23 cellular contexts compared by ENCODE assay signal in the genomic region with DNA sequence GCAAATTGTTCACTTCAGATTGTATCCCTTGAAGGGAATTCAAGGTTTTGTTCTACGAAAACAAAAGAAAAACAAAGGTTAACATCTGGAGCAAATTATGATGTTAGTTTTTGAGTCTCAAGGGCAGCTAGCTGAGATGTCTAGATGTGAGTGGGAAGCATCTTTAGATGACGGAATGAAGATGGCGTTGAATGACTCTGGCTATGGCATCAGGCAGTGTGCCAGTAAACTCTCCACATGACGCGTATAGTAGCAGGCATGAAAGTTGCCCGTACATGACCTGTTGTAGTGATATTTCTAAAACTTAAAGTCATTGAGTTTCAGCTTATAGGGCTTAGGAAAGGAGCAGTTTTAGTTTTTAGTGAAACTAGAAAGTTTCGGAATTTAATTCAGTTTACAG. TPM values are rescaled to one million over a fixed set of nuclear protein-coding genes. Genes with fewer than 3 reads are reported as not detected.
DNase-seq lines count a peak whose midpoint lies in the region; ATAC-seq and TF ChIP-seq lines count a peak whose summit lies in the region.
"Had no signal": no experiment of that assay in that cellular context is flagged by ENCODE, and none has a peak within 500 bp of the region (broad histone marks: within the 10 kb centered on the region; RNA-seq: fewer than 3 reads in every experiment).

No MANE protein-coding gene starts in this region.

- H3K36me3 ChIP-seq in HEK293 (ENCODE audit: control insufficient read depth in 2 of 2, insufficient read depth in 1 of 2, low read length in 2 of 2) (no peaks in the 10 kb centered on the region), adrenal gland (replicated peaks in 1 of 2) (no peaks in the 10 kb centered on the region)
- H3K36me3 ChIP-seq: MG63, right lobe of liver, stomach had no signal

- TF ChIP-seq CTCF in HEK293 (tag by site-specific recombination; IDR thresholded peaks at IDR 0.05) (no peak), adrenal gland (IDR thresholded peaks at IDR 0.05) (no peak)

- H3K4me1 ChIP-seq in HEK293 (ENCODE audit: control insufficient read depth, insufficient read depth, low read length) (peaks cover 3% of the 10 kb centered on the region; the same call in 1 of the 2 replicates), adrenal gland (replicated peaks in 1 of 2) (peaks cover 0 to 11% of the 10 kb centered on the region in 2 donors)
- H3K4me1 ChIP-seq: right lobe of liver, stomach had no signal

- H3K9me3 ChIP-seq in HEK293 (ENCODE audit: control insufficient read depth, insufficient read depth, low read depth, low read length), result no peaks in the 10 kb centered on the region
- no peaks in the 10 kb centered on the region for H3K9me3 ChIP-seq in adrenal gland (replicated peaks in 1 of 3)
- H3K9me3 ChIP-seq: MG63, right lobe of liver, stomach had no signal

- no peak overlapping the region for H3K4me3 ChIP-seq in HEK293 (ENCODE audit: low read depth, low read length)
- no peak overlapping the region for H3K4me3 ChIP-seq in adrenal gland
- H3K4me3 ChIP-seq: GM23338, lung, MG63, right lobe of liver, stomach had no signal

- H3K27ac ChIP-seq in HEK293 (ENCODE audit: extremely low read depth, low read depth, low read length) (no peak overlapping the region), adrenal gland (no peak overlapping the region)
- H3K27ac ChIP-seq: epithelial cell of prostate, right lobe of liver, stomach had no signal

- H3K4me3 Mint-ChIP-seq in activated T-helper 1 cell treated with anti-CD3 and anti-CD28 coated beads, Interleukin-12 subunit alpha, Interleukin-12 subunit beta, Interleukin-2, Interleukin-4 antibody, amounts not matched to agents 30 ng/mL and 10 ng/mL and 1 ng/mL, durations not matched to agents 14 hours and 24 hours and 36 hours, result no peak overlapping the region
- H3K4me3 Mint-ChIP-seq: activated naive CD4-positive, alpha-beta T cell treated with anti-CD3 and anti-CD28 coated beads, Interleukin-2, amount 10 ng/mL, durations not matched to agents 7 days and 5 days; CD4-positive, alpha-beta T cell; central memory CD8-positive, alpha-beta T cell; GM23338 had no signal

- POLR2A ChIA-PET in HEK293 (lab: Yijun Ruan, JAX), result interaction anchor here (0.6 kb wide), 1 partner anchor 1252 kb away, joined by 3 read pairs; no protein-coding TSS in a partner anchor

- no peak for TF ChIP-seq POLR2A in adrenal gland (IDR thresholded peaks at IDR 0.05)

- no peak overlapping the region for H3K27ac Mint-ChIP-seq in activated T-helper 1 cell treated with anti-CD3 and anti-CD28 coated beads, Interleukin-12 subunit alpha, Interleukin-12 subunit beta, Interleukin-2, Interleukin-4 antibody, amounts not matched to agents 30 ng/mL and 10 ng/mL and 1 ng/mL, durations not matched to agents 14 hours and 24 hours and 36 hours
- H3K27ac Mint-ChIP-seq: activated naive CD4-positive, alpha-beta T cell treated with anti-CD3 and anti-CD28 coated beads, Interleukin-2, amount 10 ng/mL, durations not matched to agents 7 days and 5 days; CD4-positive, alpha-beta T cell; GM23338 had no signal

- H3K27me3 Mint-ChIP-seq in activated T-helper 1 cell treated with anti-CD3 and anti-CD28 coated beads, Interleukin-12 subunit alpha, Interleukin-12 subunit beta, Interleukin-2, Interleukin-4 antibody, amounts not matched to agents 30 ng/mL and 10 ng/mL and 1 ng/mL, durations not matched to agents 14 hours and 24 hours and 36 hours (ENCODE audit: insufficient read depth), result peaks cover 23% of the 10 kb centered on the region
- H3K27me3 Mint-ChIP-seq: central memory CD8-positive, alpha-beta T cell had no signal

- CTCF ChIA-PET in HEK293 (lab: Yijun Ruan, JAX), result interaction anchor here (0.6 to 7.4 kb wide), 7 partner anchors 10 to 730 kb away, joined by 3 to 63 read pairs (median 11); no protein-coding TSS in a partner anchor

- no peaks in the 10 kb centered on the region for H3K27me3 ChIP-seq in adrenal gland
- H3K27me3 ChIP-seq: MG63, right lobe of liver, stomach had no signal

- peak in 5 of 7 donors; percentile 57 to 76 (median 69) for DNase-seq in adrenal gland
- DNase-seq in fibroblast of gingiva (ENCODE audit: low read depth), result peak; percentile 69
- DNase-seq in sciatic nerve (ENCODE audit: low spot score), result peak; percentile 26
- no peak for DNase-seq in NCI-H2081 (lab: John Stamatoyannopoulos, UW)
- no peak for DNase-seq in activated T-helper 1 cell treated with anti-CD3 and anti-CD28 coated beads, Interleukin-12 subunit alpha, Interleukin-12 subunit beta, Interleukin-2, Interleukin-4 antibody, amounts not matched to agents 30 ng/mL and 10 ng/mL and 1 ng/mL, durations not matched to agents 14 hours and 24 hours and 36 hours (ENCODE audit: low spot score)
- DNase-seq: activated CD4-positive, alpha-beta T cell treated with anti-CD3 and anti-CD28 coated beads for 48 hours; activated naive CD4-positive, alpha-beta T cell treated with anti-CD3 and anti-CD28 coated beads, Interleukin-2, amount 10 ng/mL, durations not matched to agents 7 days and 5 days; CD4-positive, alpha-beta T cell; kidney glomerular epithelial cell; MG63; NCI-H1417 treated with DMSO at 0.1 percent for 48 hours; NCI-H2107; NCI-H510A treated with DMSO at 0.1 percent for 48 hours; right lobe of liver; stimulated activated CD8-positive, alpha-beta memory T cell treated with anti-CD3 and anti-CD28 coated beads, Interleukin-4, amount 100 ng/mL, for 48 hours; trophoblast cell had no signal

- no peaks in the 10 kb centered on the region for H3K9me3 Mint-ChIP-seq in activated T-helper 1 cell treated with anti-CD3 and anti-CD28 coated beads, Interleukin-12 subunit alpha, Interleukin-12 subunit beta, Interleukin-2, Interleukin-4 antibody, amounts not matched to agents 30 ng/mL and 10 ng/mL and 1 ng/mL, durations not matched to agents 14 hours and 24 hours and 36 hours
- H3K9me3 Mint-ChIP-seq: activated naive CD4-positive, alpha-beta T cell treated with anti-CD3 and anti-CD28 coated beads, Interleukin-2, amount 10 ng/mL, durations not matched to agents 7 days and 5 days; CD4-positive, alpha-beta T cell; central memory CD8-positive, alpha-beta T cell; GM23338 had no signal

- WGBS in adrenal gland, 4 donors, result 35 to 56% (median 46%) methylated on average over 7 of the region's 7 CpGs

- ATAC-seq in sciatic nerve (no peak), GM21360 (IDR thresholded peaks at IDR 0.05; ENCODE audit: unreplicated experiment) (no peak)
- ATAC-seq: GM23338, right lobe of liver had no signal

- H3K36me3 Mint-ChIP-seq in activated T-helper 1 cell treated with anti-CD3 and anti-CD28 coated beads, Interleukin-12 subunit alpha, Interleukin-12 subunit beta, Interleukin-2, Interleukin-4 antibody, amounts not matched to agents 30 ng/mL and 10 ng/mL and 1 ng/mL, durations not matched to agents 14 hours and 24 hours and 36 hours (ENCODE audit: low read depth), result no peaks in the 10 kb centered on the region
- H3K36me3 Mint-ChIP-seq: activated naive CD4-positive, alpha-beta T cell treated with anti-CD3 and anti-CD28 coated beads, Interleukin-2, amount 10 ng/mL, durations not matched to agents 7 days and 5 days had no signal

- no peaks in the 10 kb centered on the region for H3K4me1 Mint-ChIP-seq in activated T-helper 1 cell treated with anti-CD3 and anti-CD28 coated beads, Interleukin-12 subunit alpha, Interleukin-12 subunit beta, Interleukin-2, Interleukin-4 antibody, amounts not matched to agents 30 ng/mL and 10 ng/mL and 1 ng/mL, durations not matched to agents 14 hours and 24 hours and 36 hours (ENCODE audit: low read depth)
- H3K4me1 Mint-ChIP-seq: activated naive CD4-positive, alpha-beta T cell treated with anti-CD3 and anti-CD28 coated beads, Interleukin-2, amount 10 ng/mL, durations not matched to agents 7 days and 5 days; central memory CD8-positive, alpha-beta T cell had no signal

- intact Hi-C loops in adrenal gland (cut with DNase I), result no loop called here
- intact Hi-C loops in sciatic nerve (cut with DNase I), result no loop called here
- intact Hi-C loops in activated T-helper 1 cell treated with anti-CD3 and anti-CD28 coated beads, Interleukin-12 subunit alpha, Interleukin-12 subunit beta, Interleukin-2, Interleukin-4 antibody, amounts not matched to agents 30 ng/mL and 10 ng/mL and 1 ng/mL, durations not matched to agents 14 hours and 24 hours and 36 hours (cut with micrococcal nuclease), result no loop called here

TF ChIP-seq in HEK293, 187 proteins besides CTCF, POLR2A, EP300 and RAD21 (continues in another document):
- TF ChIP-seq ZNF654 (tag by site-specific recombination; IDR thresholded peaks at IDR 0.05; ENCODE audit: low read depth) (no peak), ZNF335 (tag by site-specific recombination; conservative IDR thresholded peaks at IDR 0.05) (peak; percentile 47; the same call in 1 of the 2 replicates), ZNF544 (tag by site-specific recombination; IDR thresholded peaks at IDR 0.05) (no peak), ZXDB (tag by site-specific recombination; IDR thresholded peaks at IDR 0.05) (no peak), SCRT2 (tag by site-specific recombination; IDR thresholded peaks at IDR 0.05) (0 out of 2 replicates have a peak, but pooled peaks have one; percentile 25), ZBTB21 (tag by site-specific recombination; IDR thresholded peaks at IDR 0.05) (peak; percentile 54), ZBTB17 (tag by site-specific recombination; IDR thresholded peaks at IDR 0.05) (peak; percentile 64)
- TF ChIP-seq, protein P1, sequence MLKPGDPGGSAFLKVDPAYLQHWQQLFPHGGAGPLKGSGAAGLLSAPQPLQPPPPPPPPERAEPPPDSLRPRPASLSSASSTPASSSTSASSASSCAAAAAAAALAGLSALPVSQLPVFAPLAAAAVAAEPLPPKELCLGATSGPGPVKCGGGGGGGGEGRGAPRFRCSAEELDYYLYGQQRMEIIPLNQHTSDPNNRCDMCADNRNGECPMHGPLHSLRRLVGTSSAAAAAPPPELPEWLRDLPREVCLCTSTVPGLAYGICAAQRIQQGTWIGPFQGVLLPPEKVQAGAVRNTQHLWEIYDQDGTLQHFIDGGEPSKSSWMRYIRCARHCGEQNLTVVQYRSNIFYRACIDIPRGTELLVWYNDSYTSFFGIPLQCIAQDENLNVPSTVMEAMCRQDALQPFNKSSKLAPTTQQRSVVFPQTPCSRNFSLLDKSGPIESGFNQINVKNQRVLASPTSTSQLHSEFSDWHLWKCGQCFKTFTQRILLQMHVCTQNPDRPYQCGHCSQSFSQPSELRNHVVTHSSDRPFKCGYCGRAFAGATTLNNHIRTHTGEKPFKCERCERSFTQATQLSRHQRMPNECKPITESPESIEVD (tag by site-specific recombination; IDR thresholded peaks at IDR 0.05), result peak; percentile 21; the same call in 1 of the 2 replicates

RNA-seq across cellular contexts. Expression of a gene that starts 12.3 kb away (rescaled TPM):
- total RNA-seq in adrenal gland (100 to 1,000 TPM; 119 to 536 (median 209) TPM), sciatic nerve (84.9 TPM)
- polyA plus RNA-seq in adrenal gland, result 100 to 1,000 TPM in 2 of 3 donors, 10 to 100 TPM in 1; 85.5 to 190 (median 101) TPM
- 0.26 and 0.34 TPM in 2 replicates for total RNA-seq in activated T-helper 1 cell treated with anti-CD3 and anti-CD28 coated beads, Interleukin-12 subunit alpha, Interleukin-12 subunit beta, Interleukin-2, Interleukin-4 antibody, amounts not matched to agents 30 ng/mL and 10 ng/mL and 1 ng/mL, durations not matched to agents 14 hours and 24 hours and 36 hours

Comparison
In these comparisons a context has a peak if more than half of its experiments do, and no peak if none do; other contexts are left out.
1. DNase-seq: peak in adrenal gland (5 of 7), fibroblast of gingiva (single experiment) and sciatic nerve (single experiment); none in NCI-H2081 (0 of 2) and activated T-helper 1 cell treated with anti-CD3 and anti-CD28 coated beads, Interleukin-12 subunit alpha, Interleukin-12 subunit beta, Interleukin-2, Interleukin-4 antibody, amounts not matched to agents 30 ng/mL and 10 ng/mL and 1 ng/mL, durations not matched to agents 14 hours and 24 hours and 36 hours (single experiment).
2. RNA of a gene that starts 12.3 kb away (total RNA-seq): 119 to 536 TPM in adrenal gland and 84.9 TPM in sciatic nerve (single experiment); 0.26 to 0.34 TPM in activated T-helper 1 cell treated with anti-CD3 and anti-CD28 coated beads, Interleukin-12 subunit alpha, Interleukin-12 subunit beta, Interleukin-2, Interleukin-4 antibody, amounts not matched to agents 30 ng/mL and 10 ng/mL and 1 ng/mL, durations not matched to agents 14 hours and 24 hours and 36 hours; every median in the first group is over 10 times any median in the second.